Comparison of ENCODE assay signal across 8 cellular contexts in genomic region chr6:158938811-158939254, GRCh38.
A peak's percentile ranks its signal among the peaks of the same experiment; 100 is the strongest.
DNase-seq lines count a peak whose midpoint lies in the region; ATAC-seq and TF ChIP-seq lines count a peak whose summit lies in the region.

No MANE protein-coding gene starts in this region.

- peaks cover 6% of the 10 kb centered on the region for H3K9me3 Mint-ChIP-seq in activated CD4-positive, alpha-beta memory T cell treated with anti-CD3 and anti-CD28 coated beads for 36 hours
- H3K9me3 Mint-ChIP-seq in stimulated activated effector memory CD8-positive, alpha-beta T cell treated with anti-CD3 and anti-CD28 coated beads, Interleukin-12 subunit alpha, Interleukin-12 subunit beta, amount 100 ng/mL, for 72 hours = peaks cover 5% of the 10 kb centered on the region

- TF ChIP-seq CTCF in HFF-Myc (IDR thresholded peaks at IDR 0.05; ENCODE audit: low read depth, low read length, missing control alignments) = no peak

- H3K27me3 Mint-ChIP-seq in activated CD4-positive, alpha-beta memory T cell treated with anti-CD3 and anti-CD28 coated beads for 36 hours = peaks cover 9% of the 10 kb centered on the region

- no peak overlapping the region for H3K27ac Mint-ChIP-seq in activated CD4-positive, alpha-beta memory T cell treated with anti-CD3 and anti-CD28 coated beads for 36 hours
- H3K27ac Mint-ChIP-seq in stimulated activated effector memory CD8-positive, alpha-beta T cell treated with anti-CD3 and anti-CD28 coated beads, Interleukin-12 subunit alpha, Interleukin-12 subunit beta, amount 100 ng/mL, for 72 hours = peak overlapping the region; percentile 48

- intact Hi-C loops in activated CD4-positive, alpha-beta memory T cell treated with anti-CD3 and anti-CD28 coated beads for 36 hours (cut with micrococcal nuclease) = no loop called here

- no peak for DNase-seq in HFF-Myc (ENCODE audit: extremely low read depth, low read depth)
- DNase-seq in activated CD4-positive, alpha-beta memory T cell treated with anti-CD3 and anti-CD28 coated beads for 36 hours = peak; percentile 46
- peak; percentile 41 for DNase-seq in hepatic stellate cell (ENCODE audit: low spot score)
- DNase-seq in stimulated activated effector memory CD8-positive, alpha-beta T cell treated with anti-CD3 and anti-CD28 coated beads, Interleukin-12 subunit alpha, Interleukin-12 subunit beta, amount 100 ng/mL, for 72 hours (ENCODE audit: low spot score in 2 of 2) = no peak
- DNase-seq in NCI-H345 treated with DMSO at 0.1 percent for 48 hours (lab: John Stamatoyannopoulos, UW; ENCODE audit: unreplicated experiment) = no peak
- no peak for DNase-seq in SHP77 (lab: John Stamatoyannopoulos, UW)
- DNase-seq in epidermal melanocyte (ENCODE audit: insufficient read length, low spot score) = no peak

- POLR2A ChIA-PET in activated CD4-positive, alpha-beta memory T cell treated with anti-CD3 and anti-CD28 coated beads for 36 hours (lab: Charles Lee) = interaction anchor here (1.0 kb wide), 1 partner anchor 119 kb away, joined by 3 read pairs; no protein-coding TSS in a partner anchor

- CTCF ChIA-PET in activated CD4-positive, alpha-beta memory T cell treated with anti-CD3 and anti-CD28 coated beads for 36 hours (lab: Charles Lee) = no interaction called here

- peaks cover 2% of the 10 kb centered on the region for H3K36me3 Mint-ChIP-seq in activated CD4-positive, alpha-beta memory T cell treated with anti-CD3 and anti-CD28 coated beads for 36 hours
- no peaks in the 10 kb centered on the region for H3K36me3 Mint-ChIP-seq in stimulated activated effector memory CD8-positive, alpha-beta T cell treated with anti-CD3 and anti-CD28 coated beads, Interleukin-12 subunit alpha, Interleukin-12 subunit beta, amount 100 ng/mL, for 72 hours

- H3K4me3 ChIP-seq in HFF-Myc (replicated peaks; ENCODE audit: low read depth, low read length) = peak overlapping the region; percentile 23

- H3K4me1 Mint-ChIP-seq in activated CD4-positive, alpha-beta memory T cell treated with anti-CD3 and anti-CD28 coated beads for 36 hours (ENCODE audit: low read depth) = peaks cover 4% of the 10 kb centered on the region
- H3K4me1 Mint-ChIP-seq in stimulated activated effector memory CD8-positive, alpha-beta T cell treated with anti-CD3 and anti-CD28 coated beads, Interleukin-12 subunit alpha, Interleukin-12 subunit beta, amount 100 ng/mL, for 72 hours = peaks cover 16% of the 10 kb centered on the region

- peak; percentile 72 for ATAC-seq in stimulated activated effector memory CD8-positive, alpha-beta T cell treated with anti-CD3 and anti-CD28 coated beads, Interleukin-12 subunit alpha, Interleukin-12 subunit beta, amount 100 ng/mL, for 72 hours
- ATAC-seq in HG03196 (IDR thresholded peaks at IDR 0.05; ENCODE audit: unreplicated experiment) = no peak

- H3K4me3 Mint-ChIP-seq in activated CD4-positive, alpha-beta memory T cell treated with anti-CD3 and anti-CD28 coated beads for 36 hours = peak overlapping the region; percentile 57
- H3K4me3 Mint-ChIP-seq in stimulated activated effector memory CD8-positive, alpha-beta T cell treated with anti-CD3 and anti-CD28 coated beads, Interleukin-12 subunit alpha, Interleukin-12 subunit beta, amount 100 ng/mL, for 72 hours = peak overlapping the region; percentile 62

Comparison
In these comparisons a context has a peak if more than half of its experiments do, and no peak if none do; other contexts are left out.
1. DNase-seq: peak in activated CD4-positive, alpha-beta memory T cell treated with anti-CD3 and anti-CD28 coated beads for 36 hours (single experiment) and hepatic stellate cell (single experiment); none in HFF-Myc (single experiment), stimulated activated effector memory CD8-positive, alpha-beta T cell treated with anti-CD3 and anti-CD28 coated beads, Interleukin-12 subunit alpha, Interleukin-12 subunit beta, amount 100 ng/mL, for 72 hours (0 of 2), NCI-H345 treated with DMSO at 0.1 percent for 48 hours (single experiment), SHP77 (0 of 2) and epidermal melanocyte (single experiment).